Comparison of ENCODE assay signal across 7 cellular contexts in genomic region chr1:150487763-150488115, GRCh38. TPM values are rescaled to one million over a fixed set of nuclear protein-coding genes. Genes with fewer than 3 reads are reported as not detected.
DNase-seq lines count a peak whose midpoint lies in the region; ATAC-seq, FAIRE-seq and TF ChIP-seq lines count a peak whose summit lies in the region.

No MANE protein-coding gene starts in this region.

- intact Hi-C loops in activated B cell treated with CpG ODN at 0.5 μM for 24 hours (cut with micrococcal nuclease) = loop anchor here (1.0 kb wide), 3 partner anchors 28 to 487 kb away; partner anchors contain the start of genes CERS2, FALEC and MRPS21

- CTCF ChIA-PET in activated B cell treated with CpG ODN at 0.5 μM for 24 hours (lab: Charles Lee) = interaction anchor here (0.6 to 1.5 kb wide), 2 partner anchors 28 to 192 kb away, joined by 4 read pairs; partner anchors contain the start of gene FALEC

- H3K27ac ChIP-seq in right atrium auricular region (peak overlapping the region; percentile 60 to 82), small intestine (ENCODE audit: low read depth in 1 of 2, low read length in 1 of 2) (peak overlapping the region in 1 of 2 donors; percentile 73)

- H3K27me3 ChIP-seq in right atrium auricular region = no peaks in the 10 kb centered on the region
- no peaks in the 10 kb centered on the region for H3K27me3 ChIP-seq in small intestine (ENCODE audit: control insufficient read depth in 2 of 2, insufficient read depth in 2 of 2, low read length in 2 of 2)

- TF ChIP-seq CTCF in HFF-Myc (IDR thresholded peaks at IDR 0.05; ENCODE audit: low read depth, low read length, missing control alignments) (no peak), activated B cell treated with CpG ODN at 0.5 μM for 24 hours (IDR thresholded peaks at IDR 0.05) (no peak), right atrium auricular region (IDR thresholded peaks at IDR 0.05) (no peak)

- H3K4me1 ChIP-seq in right atrium auricular region (peaks cover 0 to 10% of the 10 kb centered on the region in 2 donors), small intestine (ENCODE audit: control insufficient read depth in 2 of 2, insufficient read depth in 1 of 2, low read depth in 1 of 2, low read length in 1 of 2) (no peaks in the 10 kb centered on the region)

- FAIRE-seq in small intestine (lab: Jason Lieb, UNC) = no peak

- peak overlapping the region; percentile 96 for H3K4me3 Mint-ChIP-seq in activated B cell treated with CpG ODN at 0.5 μM for 24 hours

- H3K9me3 Mint-ChIP-seq in activated B cell treated with CpG ODN at 0.5 μM for 24 hours = no peaks in the 10 kb centered on the region

- ATAC-seq in activated B cell treated with CpG ODN at 0.5 μM for 24 hours (ENCODE audit: low read depth) = no peak

- 0 to 2% (median 1%) methylated on average over 7 of the region's 7 CpGs for WGBS in small intestine, 3 donors

- no peaks in the 10 kb centered on the region for H3K9me3 ChIP-seq in right atrium auricular region
- no peaks in the 10 kb centered on the region for H3K9me3 ChIP-seq in small intestine (ENCODE audit: control insufficient read depth, low read depth)

- POLR2A ChIA-PET in activated B cell treated with CpG ODN at 0.5 μM for 24 hours (lab: Charles Lee) = interaction anchor here (0.5 to 3.4 kb wide), 16 partner anchors 10 to 451 kb away, joined by 3 to 41 read pairs (median 4); partner anchors contain the start of genes FALEC, GOLPH3L, MCL1 and RPRD2

- H3K27ac Mint-ChIP-seq in activated B cell treated with CpG ODN at 0.5 μM for 24 hours = peak overlapping the region; percentile 98

- peaks cover 26% of the 10 kb centered on the region for H3K36me3 ChIP-seq in right atrium auricular region
- H3K36me3 ChIP-seq in small intestine (ENCODE audit: control insufficient read depth in 2 of 2, insufficient read depth in 2 of 2, low read length in 2 of 2) = peaks cover 3 to 4% of the 10 kb centered on the region in 2 donors

- H3K4me3 ChIP-seq in HFF-Myc (replicated peaks; ENCODE audit: low read depth, low read length) (peak overlapping the region; percentile 68), right atrium auricular region (peak overlapping the region; percentile 68 to 81), small intestine (ENCODE audit: low read depth in 1 of 2, low read length in 2 of 2) (peak overlapping the region; percentile 58 to 61)

- peaks cover 45% of the 10 kb centered on the region for H3K36me3 Mint-ChIP-seq in activated B cell treated with CpG ODN at 0.5 μM for 24 hours (ENCODE audit: low read depth)

- peaks cover 18% of the 10 kb centered on the region for H3K4me1 Mint-ChIP-seq in activated B cell treated with CpG ODN at 0.5 μM for 24 hours

- no peak for DNase-seq in HFF-Myc (ENCODE audit: extremely low read depth, low read depth)
- no peak for DNase-seq in activated B cell treated with CpG ODN at 0.5 μM for 24 hours
- no peak for DNase-seq in right atrium auricular region (ENCODE audit: low spot score)
- DNase-seq in small intestine = no peak
- no peak for DNase-seq in NCI-H146 (lab: John Stamatoyannopoulos, UW)
- DNase-seq in medulla oblongata (ENCODE audit: extremely low spot score) = no peak
- no peak for DNase-seq in amniotic stem cell (lab: John Stamatoyannopoulos, UW)

- H3K27me3 Mint-ChIP-seq in activated B cell treated with CpG ODN at 0.5 μM for 24 hours = no peaks in the 10 kb centered on the region

RNA-seq across cellular contexts. Expression of gene TARS2, which starts 0.5 kb away (rescaled TPM):
- total RNA-seq in activated B cell treated with CpG ODN at 0.5 μM for 24 hours (42.6 and 50.7 TPM in 2 replicates), right atrium auricular region (10 to 100 TPM; 10.5 to 18.1 TPM)
- polyA plus RNA-seq in small intestine = 10 to 100 TPM in 1 of 3 donors, 1 to 10 TPM in 2; 6.5 to 14.6 (median 7.8) TPM

RNA-seq across cellular contexts. Expression of gene ECM1, which starts 20.2 kb away (rescaled TPM):
- total RNA-seq in activated B cell treated with CpG ODN at 0.5 μM for 24 hours = 1.7 and 2.1 TPM in 2 replicates
- 10 to 100 TPM; 28.6 to 37.2 TPM for total RNA-seq in right atrium auricular region
- 1 to 10 TPM in 2 of 3 donors, under 1 TPM in 1; 0.89 to 8.3 (median 1.9) TPM for polyA plus RNA-seq in small intestine

RNA-seq across cellular contexts. Expression of gene FALEC, which starts 27.8 kb away (rescaled TPM):
- total RNA-seq in activated B cell treated with CpG ODN at 0.5 μM for 24 hours = 1.1 TPM in 1 of 2 replicates, not detected in the other
- not detected for total RNA-seq in right atrium auricular region
- polyA plus RNA-seq in small intestine = under 1 TPM in 1 of 3 donors, not detected in 2; 0.24 TPM
